In the genomic region with DNA sequence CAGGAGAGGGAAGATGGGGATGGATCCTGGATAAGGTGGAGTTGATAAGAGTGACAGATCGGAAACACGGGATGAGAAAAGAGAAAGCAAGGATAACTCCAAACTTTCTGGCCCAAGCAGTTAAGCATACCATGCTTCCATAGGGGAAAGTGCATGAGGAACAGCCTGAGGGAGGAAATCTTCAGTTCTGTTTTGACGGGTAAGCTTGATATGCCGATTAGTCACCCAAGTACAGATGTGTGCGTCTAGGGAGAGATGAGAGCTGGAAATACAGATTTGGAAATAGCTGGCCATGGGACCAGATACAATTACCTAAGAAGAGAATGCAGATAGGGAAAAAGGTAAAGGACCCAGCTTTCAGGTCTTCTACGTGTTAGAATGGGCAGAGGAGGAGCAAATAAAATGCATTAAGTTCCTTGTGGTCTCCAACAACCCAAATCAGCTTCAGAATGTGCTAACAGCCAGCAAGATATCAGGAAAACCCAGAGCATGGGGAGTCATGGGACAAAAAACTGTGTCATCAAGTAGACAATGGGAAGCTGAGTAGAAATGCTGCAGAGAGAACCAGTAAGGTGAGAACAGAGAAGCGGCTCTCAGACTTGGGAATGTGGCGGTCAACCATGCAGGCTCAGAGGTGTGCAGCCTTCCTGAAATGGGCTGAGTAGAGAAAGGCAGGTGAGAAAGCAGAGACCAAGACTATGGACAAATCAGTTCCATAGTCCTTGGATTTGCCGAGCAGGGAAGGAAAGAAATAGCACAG, we compare ENCODE assay signal across 19 cellular contexts. TPM values are rescaled to one million over a fixed set of nuclear protein-coding genes. Genes with fewer than 3 reads are reported as not detected.
DNase-seq lines count a peak whose midpoint lies in the region; FAIRE-seq and TF ChIP-seq lines count a peak whose summit lies in the region.
"Had no signal": no experiment of that assay in that cellular context is flagged by ENCODE, and none has a peak within 500 bp of the region (broad histone marks: within the 10 kb centered on the region; RNA-seq: fewer than 3 reads in every experiment).

No MANE protein-coding gene starts in this region.

- no peak overlapping the region for H3K27ac Mint-ChIP-seq in HFFc6
- no peak overlapping the region for H3K27ac Mint-ChIP-seq in activated CD4-positive, alpha-beta T cell treated with anti-CD3 and anti-CD28 coated beads, Interleukin-2, amount 10 ng/mL, durations not matched to agents 24 days and 14 days
- H3K27ac Mint-ChIP-seq: CD4-positive, CD25-positive, alpha-beta regulatory T cell had no signal

- TF ChIP-seq POLR2A in H1 (IDR thresholded peaks at IDR 0.05; ENCODE audit: control extremely low read depth in 1 of 2, low read depth in 2 of 2, low read length in 2 of 2) = no peak

- H3K27ac ChIP-seq in PC-9 = no peak overlapping the region
- H3K27ac ChIP-seq in H1 (ENCODE audit: low read depth, low read length) = no peak overlapping the region
- H3K27ac ChIP-seq in keratinocyte (ENCODE audit: control insufficient read depth, insufficient read depth, low read length) = peak overlapping the region; percentile 87
- H3K27ac ChIP-seq in hepatocyte = no peak overlapping the region
- H3K27ac ChIP-seq in neuronal stem cell (replicated peaks; ENCODE audit: low read length) = no peak overlapping the region
- H3K27ac ChIP-seq: Peyer's patch had no signal

- H3K79me2 ChIP-seq in PC-9 (ENCODE audit: low read depth) (no peaks in the 10 kb centered on the region), H1 (ENCODE audit: control insufficient read depth in 1 of 2, insufficient read depth in 2 of 2, low read length in 2 of 2) (no peaks in the 10 kb centered on the region), keratinocyte (ENCODE audit: control insufficient read depth, insufficient read depth, low read length) (no peaks in the 10 kb centered on the region), hepatocyte (no peaks in the 10 kb centered on the region)

- H3K4me2 ChIP-seq in PC-9 (no peak overlapping the region; the same call in 1 of the 2 replicates), H1 (ENCODE audit: insufficient read depth in 1 of 2, low read depth in 2 of 2, low read length in 2 of 2) (no peak overlapping the region), keratinocyte (ENCODE audit: control insufficient read depth, extremely low read depth, insufficient read depth, low read depth, low read length) (peak overlapping the region; percentile 78), hepatocyte (no peak overlapping the region), neuronal stem cell (ENCODE audit: insufficient read depth, low read length, poor library complexity, severe bottlenecking) (no peak overlapping the region)

- POLR2A ChIA-PET in PC-9 (lab: Charles Lee; ENCODE audit: unreplicated experiment) = no interaction called here
- POLR2A ChIA-PET in H1 (lab: Charles Lee; ENCODE audit: partially characterized antibody) = no interaction called here

- no peaks in the 10 kb centered on the region for H3K9me2 ChIP-seq in PC-9 (ENCODE audit: insufficient read depth)
- no peaks in the 10 kb centered on the region for H3K9me2 ChIP-seq in hepatocyte (replicated peaks; ENCODE audit: insufficient read depth)

- FAIRE-seq in H1 (lab: Jason Lieb, UNC) = no peak
- FAIRE-seq in keratinocyte (lab: Jason Lieb, UNC) = peak; percentile 90

- H3K27me3 ChIP-seq in PC-9 (ENCODE audit: insufficient read depth, low read depth) (no peaks in the 10 kb centered on the region), H1 (replicated peaks in 1 of 4; ENCODE audit: control insufficient read depth in 3 of 4, extremely low read depth in 1 of 4, insufficient read depth in 3 of 4, low read length in 3 of 4) (no peaks in the 10 kb centered on the region), keratinocyte (ENCODE audit: control insufficient read depth, extremely low read depth, insufficient read depth, low read length) (no peaks in the 10 kb centered on the region), hepatocyte (no peaks in the 10 kb centered on the region), neuronal stem cell (ENCODE audit: control insufficient read depth in 3 of 3, insufficient read depth in 3 of 3, low read depth in 1 of 3, low read length in 3 of 3) (peaks cover 0 to 5% (median 0%) of the 10 kb centered on the region in 3 experiments)
- H3K27me3 ChIP-seq: MG63, Peyer's patch had no signal

- H3K36me3 Mint-ChIP-seq in HFFc6 (ENCODE audit: low read depth) = no peaks in the 10 kb centered on the region
- H3K36me3 Mint-ChIP-seq in activated CD4-positive, alpha-beta T cell treated with anti-CD3 and anti-CD28 coated beads, Interleukin-2, amount 10 ng/mL, durations not matched to agents 24 days and 14 days (ENCODE audit: low read depth) = no peaks in the 10 kb centered on the region
- H3K36me3 Mint-ChIP-seq: CD4-positive, CD25-positive, alpha-beta regulatory T cell had no signal

- H3K56ac ChIP-seq in H1 (replicated peaks; ENCODE audit: insufficient read length, low read depth, low read length) = no peak overlapping the region

- peak; percentile 30 for DNase-seq in HFFc6
- DNase-seq in PC-9 = no peak
- peak in 1 of 2 experiments; percentile 33 for DNase-seq in H1 (ENCODE audit: low read depth in 1 of 2, low spot score in 2 of 2)
- no peak for DNase-seq in keratinocyte (ENCODE audit: low read depth, low spot score)
- DNase-seq in activated CD4-positive, alpha-beta T cell treated with anti-CD3 and anti-CD28 coated beads, Interleukin-2, amount 10 ng/mL, durations not matched to agents 24 days and 14 days = no peak
- DNase-seq in hepatocyte (ENCODE audit: low spot score) = no peak
- DNase-seq in neuronal stem cell (ENCODE audit: low spot score) = no peak
- no peak for DNase-seq in kidney glomerular epithelial cell (lab: John Stamatoyannopoulos, UW)
- DNase-seq: AML-193; CD4-positive, CD25-positive, alpha-beta regulatory T cell; DMS79 treated with DMSO at 0.1 percent for 48 hours; KG1; MG63; NCI-H1092 treated with DMSO at 0.1 percent for 48 hours; NCI-H1694; NCI-H446; NCI-H774; Peyer's patch; SIG-M5 had no signal

- H3K4me3 Mint-ChIP-seq in HFFc6 = no peak overlapping the region
- no peak overlapping the region for H3K4me3 Mint-ChIP-seq in activated CD4-positive, alpha-beta T cell treated with anti-CD3 and anti-CD28 coated beads, Interleukin-2, amount 10 ng/mL, durations not matched to agents 24 days and 14 days
- H3K4me3 Mint-ChIP-seq: CD4-positive, CD25-positive, alpha-beta regulatory T cell had no signal

- H3K4me1 Mint-ChIP-seq in HFFc6 (ENCODE audit: low read depth) = peaks cover 13% of the 10 kb centered on the region
- no peaks in the 10 kb centered on the region for H3K4me1 Mint-ChIP-seq in activated CD4-positive, alpha-beta T cell treated with anti-CD3 and anti-CD28 coated beads, Interleukin-2, amount 10 ng/mL, durations not matched to agents 24 days and 14 days
- H3K4me1 Mint-ChIP-seq: CD4-positive, CD25-positive, alpha-beta regulatory T cell had no signal

- peaks cover 3% of the 10 kb centered on the region; the same call in 1 of the 2 replicates for H3F3A ChIP-seq in PC-9 (ENCODE audit: insufficient read depth, low read depth)

- H3K27me3 Mint-ChIP-seq in HFFc6 (ENCODE audit: insufficient read depth) = no peaks in the 10 kb centered on the region; the same call in none of the 2 replicates
- H3K27me3 Mint-ChIP-seq in activated CD4-positive, alpha-beta T cell treated with anti-CD3 and anti-CD28 coated beads, Interleukin-2, amount 10 ng/mL, durations not matched to agents 24 days and 14 days = peaks cover 20% of the 10 kb centered on the region

- BruUV-seq in PC-9 (replicated peaks; lab: Mats Ljungman, UMichigan) = no TSS peak

- H3K14ac ChIP-seq in H1 (ENCODE audit: insufficient read length) = no peak overlapping the region
- no peak overlapping the region for H3K14ac ChIP-seq in neuronal stem cell (ENCODE audit: low read length)

- no peak overlapping the region for H4K8ac ChIP-seq in H1 (ENCODE audit: extremely low read depth, insufficient read depth, low read length)
- no peak overlapping the region for H4K8ac ChIP-seq in neuronal stem cell (ENCODE audit: low read depth, low read length)

- H3K23ac ChIP-seq in H1 (ENCODE audit: insufficient read length) = no peak overlapping the region
- no peak overlapping the region for H3K23ac ChIP-seq in neuronal stem cell (ENCODE audit: low read depth, low read length, poor library complexity)

- H3K4me1 ChIP-seq in PC-9 (replicated peaks; ENCODE audit: insufficient read depth) = peaks cover 8% of the 10 kb centered on the region
- H3K4me1 ChIP-seq in H1 (replicated peaks in 1 of 4; ENCODE audit: control insufficient read depth in 3 of 4, insufficient read depth in 4 of 4, low read length in 3 of 4) = no peaks in the 10 kb centered on the region; a peak in 1 of 7 replicates
- peaks cover 35% of the 10 kb centered on the region for H3K4me1 ChIP-seq in keratinocyte (ENCODE audit: control insufficient read depth, extremely low read depth, insufficient read depth, low read length)
- H3K4me1 ChIP-seq in hepatocyte (ENCODE audit: insufficient read depth) = peaks cover 5% of the 10 kb centered on the region
- H3K4me1 ChIP-seq in neuronal stem cell (ENCODE audit: control insufficient read depth in 2 of 2, insufficient read depth in 1 of 2, low read depth in 1 of 2, low read length in 2 of 2) = peaks cover 0 to 7% of the 10 kb centered on the region in 2 donors
- H3K4me1 ChIP-seq: Peyer's patch had no signal

- no peak overlapping the region for H2AK5ac ChIP-seq in H1 (ENCODE audit: low read depth, low read length)
- no peak overlapping the region for H2AK5ac ChIP-seq in neuronal stem cell (ENCODE audit: low read depth, low read length)

- WGBS in H1 (ENCODE audit: extremely low coverage in 1 of 2, insufficient coverage in 1 of 2, insufficient read length in 1 of 2, insufficient replicate concordance in 2 of 2, low coverage in 1 of 2, low lambda C conversion rate in 2 of 2, missing lambda C conversion rate in 1 of 2), 2 experiments = 94% methylated on average over 9 of the region's 9 CpGs; no CpG with 5 or more reads in 1 of the 2 experiments
- WGBS in hepatocyte (ENCODE audit: low lambda C conversion rate, missing lambda C conversion rate) = 78% methylated on average over 9 of the region's 9 CpGs
- WGBS in neuronal stem cell (ENCODE audit: extremely low coverage in 2 of 2, insufficient read length in 2 of 2, insufficient replicate concordance in 1 of 2), 2 donors = no CpG with 5 or more reads among the region's 9 CpGs

- H3K4me3 ChIP-seq in PC-9 (no peak overlapping the region), H1 (ENCODE audit: extremely low read depth in 1 of 4, insufficient read depth in 2 of 4, low read depth in 3 of 4, low read length in 4 of 4) (no peak overlapping the region), keratinocyte (ENCODE audit: control insufficient read depth in 2 of 3, extremely low read depth in 1 of 3, insufficient read depth in 2 of 3, low read depth in 1 of 3, low read length in 3 of 3) (peak overlapping the region in 1 of 3 experiments; percentile 24), hepatocyte (no peak overlapping the region), neuronal stem cell (ENCODE audit: low read length in 2 of 2) (no peak overlapping the region)
- H3K4me3 ChIP-seq: MG63, Peyer's patch had no signal

- no peak for TF ChIP-seq RAD21 in H1 (IDR thresholded peaks at IDR 0.05 in 1 of 2, conservative IDR thresholded peaks at IDR 0.05 in 1 of 2; ENCODE audit: low read depth in 2 of 2, low read length in 2 of 2)

- no peaks in the 10 kb centered on the region for H3K9me1 ChIP-seq in keratinocyte (ENCODE audit: control insufficient read depth, extremely low read depth, insufficient read depth, low read length)

- H2BK5ac ChIP-seq in H1 (ENCODE audit: low read depth, low read length) = no peak overlapping the region
- no peak overlapping the region for H2BK5ac ChIP-seq in neuronal stem cell (ENCODE audit: low read length)

- CTCF ChIA-PET in PC-9 (lab: Charles Lee) (interaction anchor here (0.6 kb wide), 1 partner anchor 262 kb away, joined by 4 read pairs; no protein-coding TSS in a partner anchor), H1 (lab: Charles Lee; ENCODE audit: partially characterized antibody) (interaction anchor here (0.8 to 3.2 kb wide), 4 partner anchors 9 to 177 kb away, joined by 3 to 13 read pairs (median 3); no protein-coding TSS in a partner anchor)

- no peak for TF ChIP-seq CTCF in HFFc6 (IDR thresholded peaks at IDR 0.05)
- TF ChIP-seq CTCF in PC-9 (conservative IDR thresholded peaks at IDR 0.05) = no peak
- TF ChIP-seq CTCF in H1 (IDR thresholded peaks at IDR 0.05; ENCODE audit: control extremely low read depth in 1 of 3, insufficient read depth in 1 of 3, low read depth in 1 of 3, low read length in 3 of 3) = no peak
- no peak for TF ChIP-seq CTCF in keratinocyte (optimal IDR thresholded peaks at IDR 0.05 in 1 of 3, IDR thresholded peaks at IDR 0.05 in 1 of 3, conservative IDR thresholded peaks at IDR 0.05 in 1 of 3; ENCODE audit: extremely low read depth in 1 of 3, insufficient read depth in 2 of 3, low read length in 3 of 3)
- TF ChIP-seq CTCF in hepatocyte (IDR thresholded peaks at IDR 0.05; ENCODE audit: poor library complexity) = no peak

- no peak overlapping the region for H4K5ac ChIP-seq in H1 (ENCODE audit: insufficient read length, low read depth, low read length)

- H3K79me1 ChIP-seq in H1 (ENCODE audit: low read depth, low read length) = no peaks in the 10 kb centered on the region
- no peaks in the 10 kb centered on the region for H3K79me1 ChIP-seq in neuronal stem cell (ENCODE audit: low read depth, low read length)

- H4K20me1 ChIP-seq in PC-9 (ENCODE audit: insufficient read depth) = no peaks in the 10 kb centered on the region
- H4K20me1 ChIP-seq in H1 (replicated peaks in 1 of 2; ENCODE audit: control insufficient read depth in 1 of 2, insufficient read depth in 2 of 2, low read length in 2 of 2) = no peaks in the 10 kb centered on the region
- no peaks in the 10 kb centered on the region for H4K20me1 ChIP-seq in keratinocyte (ENCODE audit: control insufficient read depth, extremely low read depth, insufficient read depth, low read length)
- H4K20me1 ChIP-seq in hepatocyte (ENCODE audit: insufficient read depth, poor library complexity, severe bottlenecking) = no peaks in the 10 kb centered on the region

- intact Hi-C loops in PC-9 (cut with micrococcal nuclease; ENCODE audit: unreplicated experiment) = no loop called here
- intact Hi-C loops in activated CD4-positive, alpha-beta T cell treated with anti-CD3 and anti-CD28 coated beads, Interleukin-2, amount 10 ng/mL, durations not matched to agents 24 days and 14 days (cut with micrococcal nuclease) = no loop called here

- no peaks in the 10 kb centered on the region for H3K23me2 ChIP-seq in H1 (ENCODE audit: low read depth, low read length)

- no peak overlapping the region for H4K91ac ChIP-seq in H1 (replicated peaks; ENCODE audit: insufficient read length, low read length)
- no peak overlapping the region for H4K91ac ChIP-seq in neuronal stem cell (ENCODE audit: low read depth, low read length, poor library complexity)

- H3K36me3 ChIP-seq in PC-9 (ENCODE audit: low read depth) = no peaks in the 10 kb centered on the region
- no peaks in the 10 kb centered on the region for H3K36me3 ChIP-seq in H1 (ENCODE audit: control insufficient read depth in 2 of 4, insufficient read depth in 4 of 4, low read length in 3 of 4)
- no peaks in the 10 kb centered on the region for H3K36me3 ChIP-seq in keratinocyte (ENCODE audit: control insufficient read depth in 2 of 2, extremely low read depth in 1 of 2, insufficient read depth in 2 of 2, low read length in 2 of 2)
- no peaks in the 10 kb centered on the region for H3K36me3 ChIP-seq in hepatocyte (replicated peaks; ENCODE audit: insufficient read depth, low read depth)
- no peaks in the 10 kb centered on the region for H3K36me3 ChIP-seq in neuronal stem cell (replicated peaks in 1 of 2; ENCODE audit: control insufficient read depth in 2 of 2, insufficient read depth in 2 of 2, low read length in 2 of 2)
- H3K36me3 ChIP-seq: MG63, Peyer's patch had no signal

- H3K18ac ChIP-seq in H1 (ENCODE audit: extremely low read depth, low read length) (no peak overlapping the region), neuronal stem cell (ENCODE audit: low read length) (no peak overlapping the region)

- no peak overlapping the region for H3K9ac ChIP-seq in H1 (replicated peaks in 1 of 4; ENCODE audit: extremely low read depth in 1 of 4, low read depth in 3 of 4, low read length in 3 of 4)
- H3K9ac ChIP-seq in keratinocyte (ENCODE audit: control insufficient read depth, extremely low read depth, insufficient read depth, low read length) = peak overlapping the region; percentile 51
- H3K9ac ChIP-seq in neuronal stem cell (ENCODE audit: low read depth, low read length, poor library complexity) = no peak overlapping the region

- H2BK20ac ChIP-seq in H1 (ENCODE audit: low read length) = no peak overlapping the region

- H2BK12ac ChIP-seq in H1 (ENCODE audit: low read depth, low read length) (no peak overlapping the region), neuronal stem cell (ENCODE audit: low read length) (no peak overlapping the region)

- H2BK15ac ChIP-seq in H1 (ENCODE audit: low read length) = 0 out of 2 replicates have a peak overlapping the region, but pooled peaks have one; percentile 67
- no peak overlapping the region for H2BK15ac ChIP-seq in neuronal stem cell (ENCODE audit: low read length)

- no peaks in the 10 kb centered on the region for H3K9me3 Mint-ChIP-seq in HFFc6
- no peaks in the 10 kb centered on the region for H3K9me3 Mint-ChIP-seq in activated CD4-positive, alpha-beta T cell treated with anti-CD3 and anti-CD28 coated beads, Interleukin-2, amount 10 ng/mL, durations not matched to agents 24 days and 14 days
- H3K9me3 Mint-ChIP-seq: CD4-positive, CD25-positive, alpha-beta regulatory T cell had no signal

- H3K4ac ChIP-seq in H1 (replicated peaks; ENCODE audit: insufficient read length, low read depth, low read length) (no peak overlapping the region), neuronal stem cell (ENCODE audit: low read length) (no peak overlapping the region)

- H2AFZ ChIP-seq in PC-9 (peak overlapping the region; percentile 6; the same call in 1 of the 2 replicates), H1 (ENCODE audit: low read length) (no peak overlapping the region), keratinocyte (ENCODE audit: control insufficient read depth, low read length) (peak overlapping the region; percentile 39), hepatocyte (no peak overlapping the region), neuronal stem cell (ENCODE audit: low read length) (no peak overlapping the region)

- H3K9me3 ChIP-seq in PC-9 (ENCODE audit: insufficient read depth, low read depth) (no peaks in the 10 kb centered on the region), H1 (ENCODE audit: insufficient read depth in 2 of 2, low read depth in 1 of 2, low read length in 1 of 2) (no peaks in the 10 kb centered on the region), keratinocyte (ENCODE audit: control insufficient read depth, low read depth, low read length) (no peaks in the 10 kb centered on the region), hepatocyte (ENCODE audit: low read depth) (no peaks in the 10 kb centered on the region), neuronal stem cell (replicated peaks in 1 of 2; ENCODE audit: control insufficient read depth in 2 of 2, insufficient read depth in 1 of 2, low read depth in 1 of 2, low read length in 2 of 2) (no peaks in the 10 kb centered on the region)
- H3K9me3 ChIP-seq: MG63, Peyer's patch had no signal

- TF ChIP-seq EP300 in H1 (IDR thresholded peaks at IDR 0.05; ENCODE audit: borderline replicate concordance in 1 of 2, low read depth in 2 of 2, low read length in 2 of 2) = no peak

- H2BK120ac ChIP-seq in H1 (replicated peaks; ENCODE audit: low read depth, low read length) (no peak overlapping the region), neuronal stem cell (ENCODE audit: low read depth, low read length) (no peak overlapping the region)

- dilution Hi-C loops in keratinocyte (cut with MboI; ENCODE audit: extremely low pct_ligation_motif_present, low sequenced_read_pairs) = no loop called here

RNA-seq across cellular contexts. Expression of a gene that starts 56.3 kb away (rescaled TPM):
- total RNA-seq in HFFc6 (2021; fragmentation: NEBNext Ultra II Directional; extraction: Animal tissue kit (Norgen Biotek cat#: 25700)) = under 1 TPM; 0.20 to 0.81 (median 0.27) TPM
- 0.35 TPM in 1 of 2 replicates, not detected in the other for total RNA-seq in PC-9 (2021)
- total RNA-seq in H1 (2021; fragmentation: NEBNext Ultra II Directional; extraction: Animal tissue kit (Norgen Biotek cat#: 25700)) = 0.61 and 0.93 TPM in 2 replicates
- 0.25 and 0.39 TPM in 2 replicates for polyA plus RNA-seq in H1 (2011; rRNA removed)
- polyA plus RNA-seq in H1 (2011; cell fraction: cytosol; rRNA removed) = 1.0 TPM
- polyA plus RNA-seq in H1 (2011; cell fraction: nucleus; rRNA removed) = 0.53 TPM
- polyA plus RNA-seq in H1 (2012, experiment 1 of 2) = 0.57 to 0.86 TPM (median 0.72 TPM) in 4 replicates
- not detected for polyA plus RNA-seq in H1 (2012, experiment 2 of 2)
- 0.43 TPM for polyA plus RNA-seq in H1 (2013, experiment 1 of 2)
- polyA plus RNA-seq in H1 (2013, experiment 2 of 2) = 0.37 TPM
- 0.32 and 0.46 TPM in 2 replicates for polyA minus RNA-seq in H1 (2011; rRNA and poly(A)+ RNA removed)
- polyA minus RNA-seq in H1 (2011; cell fraction: cytosol; rRNA and poly(A)+ RNA removed) = not detected
- not detected for polyA minus RNA-seq in H1 (2011; cell fraction: nucleus; rRNA and poly(A)+ RNA removed)
- 0.45 to 0.92 TPM (median 0.81 TPM) in 3 replicates for polyA plus RNA-seq in keratinocyte
- not detected for polyA plus RNA-seq in keratinocyte (2011; ENCODE audit: low read depth)
- polyA plus RNA-seq in keratinocyte (2011; cell fraction: cytosol; rRNA removed) = 0.53 and 0.61 TPM in 2 replicates
- 0.41 and 0.75 TPM in 2 replicates for polyA plus RNA-seq in keratinocyte (2011; cell fraction: nucleus; rRNA removed)
- polyA plus RNA-seq in keratinocyte (2012; ENCODE audit: low replicate concordance) = 0.56 and 0.66 TPM in 2 replicates
- 0.99 TPM in 1 of 3 replicates, not detected in the others for polyA minus RNA-seq in keratinocyte
- not detected for polyA minus RNA-seq in keratinocyte (2011; cell fraction: cytosol; rRNA and poly(A)+ RNA removed)
- 0.53 TPM in 1 of 2 replicates, not detected in the other for polyA minus RNA-seq in keratinocyte (2011; cell fraction: nucleus; rRNA and poly(A)+ RNA removed)
- 0.31 and 0.33 TPM in 2 replicates for total RNA-seq in activated CD4-positive, alpha-beta T cell treated with anti-CD3 and anti-CD28 coated beads, Interleukin-2, amount 10 ng/mL, durations not matched to agents 24 days and 14 days
- 0.20 and 0.23 TPM in 2 replicates for total RNA-seq in hepatocyte
- polyA plus RNA-seq in hepatocyte = 0.11 TPM in 1 of 2 replicates, not detected in the other
- polyA plus RNA-seq in neuronal stem cell (2013, experiment 1 of 2) = 0.11 TPM
- 0.11 TPM for polyA plus RNA-seq in neuronal stem cell (2013, experiment 2 of 2)
- total RNA-seq: CD4-positive, CD25-positive, alpha-beta regulatory T cell had no signal

Comparison
In these comparisons a context has a peak if more than half of its experiments do, and no peak if none do; other contexts are left out.
1. H2AFZ ChIP-seq: peak in PC-9 (single experiment) and keratinocyte (single experiment); none in H1 (single experiment), hepatocyte (single experiment) and neuronal stem cell (single experiment).